Comparison of ENCODE assay signal across 1 cellular context in the genomic region with DNA sequence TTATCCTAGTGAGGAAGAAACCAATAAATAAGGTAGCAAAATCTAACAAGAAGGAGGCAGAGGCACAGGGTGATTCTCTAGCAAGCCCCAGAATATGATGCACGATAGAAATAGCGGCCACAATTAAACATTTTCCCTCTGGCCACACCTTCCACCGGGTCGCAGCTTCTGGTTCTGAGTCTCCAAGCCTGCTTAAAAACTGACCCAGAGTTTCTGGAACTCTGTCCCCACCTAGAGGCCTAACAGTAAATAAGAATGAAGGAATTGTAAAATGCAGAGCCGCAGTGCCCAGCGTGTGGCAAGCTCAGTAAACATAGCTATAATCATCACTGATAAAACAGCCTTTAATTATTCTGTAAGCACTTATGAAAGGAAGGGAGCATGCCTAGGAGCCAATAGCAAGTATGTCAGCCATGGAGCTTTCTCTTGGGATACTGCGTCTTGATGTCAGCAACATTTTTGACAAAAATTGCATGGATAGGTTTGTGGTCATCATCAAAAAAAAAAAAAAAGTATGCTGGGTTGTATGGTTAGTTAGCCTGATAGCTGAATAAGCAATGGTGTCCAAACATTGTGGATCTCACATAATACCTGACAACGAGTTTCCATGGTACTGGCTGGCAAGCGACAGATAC.
TF ChIP-seq lines count a peak whose summit lies in the region.

No MANE protein-coding gene starts in this region.

TF ChIP-seq in HepG2, 621 proteins besides CTCF, POLR2A, EP300 and RAD21 (continued from another document):
- TF ChIP-seq, protein P1, sequence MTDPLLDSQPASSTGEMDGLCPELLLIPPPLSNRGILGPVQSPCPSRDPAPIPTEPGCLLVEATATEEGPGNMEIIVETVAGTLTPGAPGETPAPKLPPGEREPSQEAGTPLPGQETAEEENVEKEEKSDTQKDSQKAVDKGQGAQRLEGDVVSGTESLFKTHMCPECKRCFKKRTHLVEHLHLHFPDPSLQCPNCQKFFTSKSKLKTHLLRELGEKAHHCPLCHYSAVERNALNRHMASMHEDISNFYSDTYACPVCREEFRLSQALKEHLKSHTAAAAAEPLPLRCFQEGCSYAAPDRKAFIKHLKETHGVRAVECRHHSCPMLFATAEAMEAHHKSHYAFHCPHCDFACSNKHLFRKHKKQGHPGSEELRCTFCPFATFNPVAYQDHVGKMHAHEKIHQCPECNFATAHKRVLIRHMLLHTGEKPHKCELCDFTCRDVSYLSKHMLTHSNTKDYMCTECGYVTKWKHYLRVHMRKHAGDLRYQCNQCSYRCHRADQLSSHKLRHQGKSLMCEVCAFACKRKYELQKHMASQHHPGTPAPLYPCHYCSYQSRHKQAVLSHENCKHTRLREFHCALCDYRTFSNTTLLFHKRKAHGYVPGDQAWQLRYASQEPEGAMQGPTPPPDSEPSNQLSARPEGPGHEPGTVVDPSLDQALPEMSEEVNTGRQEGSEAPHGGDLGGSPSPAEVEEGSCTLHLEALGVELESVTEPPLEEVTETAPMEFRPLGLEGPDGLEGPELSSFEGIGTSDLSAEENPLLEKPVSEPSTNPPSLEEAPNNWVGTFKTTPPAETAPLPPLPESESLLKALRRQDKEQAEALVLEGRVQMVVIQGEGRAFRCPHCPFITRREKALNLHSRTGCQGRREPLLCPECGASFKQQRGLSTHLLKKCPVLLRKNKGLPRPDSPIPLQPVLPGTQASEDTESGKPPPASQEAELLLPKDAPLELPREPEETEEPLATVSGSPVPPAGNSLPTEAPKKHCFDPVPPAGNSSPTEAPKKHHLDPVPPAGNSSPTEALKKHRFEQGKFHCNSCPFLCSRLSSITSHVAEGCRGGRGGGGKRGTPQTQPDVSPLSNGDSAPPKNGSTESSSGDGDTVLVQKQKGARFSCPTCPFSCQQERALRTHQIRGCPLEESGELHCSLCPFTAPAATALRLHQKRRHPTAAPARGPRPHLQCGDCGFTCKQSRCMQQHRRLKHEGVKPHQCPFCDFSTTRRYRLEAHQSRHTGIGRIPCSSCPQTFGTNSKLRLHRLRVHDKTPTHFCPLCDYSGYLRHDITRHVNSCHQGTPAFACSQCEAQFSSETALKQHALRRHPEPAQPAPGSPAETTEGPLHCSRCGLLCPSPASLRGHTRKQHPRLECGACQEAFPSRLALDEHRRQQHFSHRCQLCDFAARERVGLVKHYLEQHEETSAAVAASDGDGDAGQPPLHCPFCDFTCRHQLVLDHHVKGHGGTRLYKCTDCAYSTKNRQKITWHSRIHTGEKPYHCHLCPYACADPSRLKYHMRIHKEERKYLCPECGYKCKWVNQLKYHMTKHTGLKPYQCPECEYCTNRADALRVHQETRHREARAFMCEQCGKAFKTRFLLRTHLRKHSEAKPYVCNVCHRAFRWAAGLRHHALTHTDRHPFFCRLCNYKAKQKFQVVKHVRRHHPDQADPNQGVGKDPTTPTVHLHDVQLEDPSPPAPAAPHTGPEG (CRISPR knock-in tag; IDR thresholded peaks at IDR 0.05): no peak
